ENCODE assay signal across 1 cellular context in genomic region chr5:107464403-107464802, GRCh38.
TF ChIP-seq lines count a peak whose summit lies in the region.

No MANE protein-coding gene starts in this region.

TF ChIP-seq in IMR-90, 13 proteins besides CTCF, POLR2A, EP300 and RAD21 (continued from another document):
- no peak for TF ChIP-seq MAZ (IDR thresholded peaks at IDR 0.05; ENCODE audit: borderline replicate concordance, low read depth, low read length)
- no peak for TF ChIP-seq USF2 (IDR thresholded peaks at IDR 0.05; ENCODE audit: low read depth, low read length)
- no peak for TF ChIP-seq SMC3 (IDR thresholded peaks at IDR 0.05; ENCODE audit: low read depth, low read length)
- no peak for TF ChIP-seq CEBPB (IDR thresholded peaks at IDR 0.05; ENCODE audit: low read depth, low read length)
- no peak for TF ChIP-seq RCOR1 (IDR thresholded peaks at IDR 0.05; ENCODE audit: insufficient replicate concordance, low read length)
- TF ChIP-seq CHD1 (IDR thresholded peaks at IDR 0.05; ENCODE audit: low read depth, low read length) = no peak
- no peak for TF ChIP-seq ELK1 (IDR thresholded peaks at IDR 0.05; ENCODE audit: borderline replicate concordance, low read depth, low read length)
